In genomic region chr2:217918220-217919024, GRCh38 we compare ENCODE assay signal across 11 cellular contexts.
DNase-seq lines count a peak whose midpoint lies in the region; ATAC-seq and TF ChIP-seq lines count a peak whose summit lies in the region.
"Had no signal": no experiment of that assay in that cellular context is flagged by ENCODE, and none has a peak within 500 bp of the region (broad histone marks: within the 10 kb centered on the region; RNA-seq: fewer than 3 reads in every experiment).

No MANE protein-coding gene starts in this region.

- DNase-seq in ELF-1 (ENCODE audit: low read depth, low spot score) (peak; percentile 74), RWPE2 (ENCODE audit: low spot score) (no peak), cardiac muscle cell (ENCODE audit: low read depth in 1 of 2, low spot score in 1 of 2) (no peak), DMS153 (lab: John Stamatoyannopoulos, UW) (no peak)
- DNase-seq: erythroblast, NCI-H187 treated with DMSO at 0.1 percent for 48 hours had no signal

- no peak overlapping the region for H3K27ac ChIP-seq in RWPE2 (ENCODE audit: poor library complexity, severe bottlenecking)
- H3K27ac ChIP-seq in cardiac muscle cell, result peak overlapping the region; percentile 61
- peak overlapping the region; percentile 98 for H3K27ac ChIP-seq in rectal smooth muscle tissue (ENCODE audit: low read depth, low read length)

- no peaks in the 10 kb centered on the region for H3K27me3 ChIP-seq in RWPE2 (ENCODE audit: insufficient read depth, poor library complexity, severe bottlenecking)
- no peaks in the 10 kb centered on the region for H3K27me3 ChIP-seq in cardiac muscle cell
- H3K27me3 ChIP-seq in rectal smooth muscle tissue (ENCODE audit: control insufficient read depth, insufficient read depth, low read length), result no peaks in the 10 kb centered on the region

- H3K9ac ChIP-seq in rectal smooth muscle tissue (ENCODE audit: low read length), result peak overlapping the region; percentile 21

- H3K4me3 ChIP-seq in RWPE2 (ENCODE audit: severe bottlenecking) (no peak overlapping the region), cardiac muscle cell (no peak overlapping the region), rectal smooth muscle tissue (ENCODE audit: low read length) (no peak overlapping the region)
- H3K4me3 ChIP-seq: skin epidermis had no signal

- TF ChIP-seq POLR2A in GM18505 (IDR thresholded peaks at IDR 0.05; ENCODE audit: borderline replicate concordance, extremely low read depth, insufficient read depth, insufficient read length), result no peak

- ATAC-seq in RWPE2 (ENCODE audit: low read depth), result peak; percentile 32; the same call in 1 of the 3 replicates
- ATAC-seq in HG03378 (IDR thresholded peaks at IDR 0.05; ENCODE audit: unreplicated experiment), result no peak
- ATAC-seq in HG02623 (IDR thresholded peaks at IDR 0.05; ENCODE audit: unreplicated experiment), result no peak
- ATAC-seq in GM18505 (IDR thresholded peaks at IDR 0.05; ENCODE audit: unreplicated experiment), result no peak

- H3K36me3 ChIP-seq in RWPE2 (ENCODE audit: low read depth), result no peaks in the 10 kb centered on the region
- no peaks in the 10 kb centered on the region for H3K36me3 ChIP-seq in cardiac muscle cell
- H3K36me3 ChIP-seq in rectal smooth muscle tissue (ENCODE audit: control insufficient read depth, insufficient read depth, low read length), result peaks cover 7% of the 10 kb centered on the region

- H3K4me1 ChIP-seq in RWPE2 (ENCODE audit: insufficient read depth, poor library complexity, severe bottlenecking) (peaks cover 17% of the 10 kb centered on the region), cardiac muscle cell (ENCODE audit: low read depth) (peaks cover 59% of the 10 kb centered on the region), rectal smooth muscle tissue (ENCODE audit: control insufficient read depth, insufficient read depth, low read length) (peaks cover 92% of the 10 kb centered on the region)

- H3K9me3 ChIP-seq in RWPE2 (ENCODE audit: severe bottlenecking) (no peaks in the 10 kb centered on the region), cardiac muscle cell (ENCODE audit: low read depth) (no peaks in the 10 kb centered on the region)

- TF ChIP-seq CTCF in RWPE2 (IDR thresholded peaks at IDR 0.05; ENCODE audit: poor library complexity, severe bottlenecking) (no peak), cardiac muscle cell (IDR thresholded peaks at IDR 0.05; ENCODE audit: low read depth, low read length) (no peak)
